20 cellular contexts compared by ENCODE assay signal in genomic region chr17:78120537-78120936, GRCh38. TPM values are rescaled to one million over a fixed set of nuclear protein-coding genes. Genes with fewer than 3 reads are reported as not detected.
DNase-seq lines count a peak whose midpoint lies in the region; ATAC-seq and TF ChIP-seq lines count a peak whose summit lies in the region.
"Had no signal": no experiment of that assay in that cellular context is flagged by ENCODE, and none has a peak within 500 bp of the region (broad histone marks: within the 10 kb centered on the region; RNA-seq: fewer than 3 reads in every experiment).

No MANE protein-coding gene starts in this region.

- no peak for DNase-seq in stimulated activated naive CD8-positive, alpha-beta T cell treated with anti-CD3 and anti-CD28 coated beads, Interleukin-15, amount 100 ng/mL, for 72 hours
- no peak for DNase-seq in stimulated activated naive CD8-positive, alpha-beta T cell treated with anti-CD3 and anti-CD28 coated beads, Interleukin-15, Interleukin-2, amounts not matched to agents 100 U/mL and 50 U/mL, for 24 hours
- no peak for DNase-seq in activated CD4-positive, alpha-beta memory T cell treated with anti-CD3 and anti-CD28 coated beads for 36 hours
- DNase-seq in immature natural killer cell (no peak), pons (ENCODE audit: low spot score) (no peak), glutamatergic neuron (no peak)
- DNase-seq: left ventricle myocardium superior, NCI-H1417, NCI-H526 treated with DMSO at 0.1 percent for 48 hours, SHP77, thyroid gland, WERI-Rb-1 had no signal

- POLR2A ChIA-PET in activated CD4-positive, alpha-beta memory T cell treated with anti-CD3 and anti-CD28 coated beads for 36 hours (lab: Charles Lee) = interaction anchor here (1.2 to 1.5 kb wide), 2 partner anchors 9 to 20 kb away, joined by 3 to 4 read pairs; partner anchors contain the start of gene TMC8

- CTCF ChIA-PET in activated CD4-positive, alpha-beta memory T cell treated with anti-CD3 and anti-CD28 coated beads for 36 hours (lab: Charles Lee) = interaction anchor here (0.8 to 11.2 kb wide), 4 partner anchors 8 to 53 kb away, joined by 3 to 99 read pairs (median 11); partner anchors contain the start of gene TMC8

- H3K27ac Mint-ChIP-seq in stimulated activated naive CD8-positive, alpha-beta T cell treated with anti-CD3 and anti-CD28 coated beads, Interleukin-15, amount 100 ng/mL, for 72 hours = peak overlapping the region; percentile 2 to 59
- H3K27ac Mint-ChIP-seq in activated CD4-positive, alpha-beta memory T cell treated with anti-CD3 and anti-CD28 coated beads for 36 hours = peak overlapping the region; percentile 8
- peak overlapping the region; percentile 71 to 96 (median 92) for H3K27ac Mint-ChIP-seq in immature natural killer cell
- H3K27ac Mint-ChIP-seq in glutamatergic neuron (ENCODE audit: unreplicated experiment) = no peak overlapping the region
- H3K27ac Mint-ChIP-seq: GM23338 had no signal

- peak overlapping the region; percentile 89 to 94 for H3K4me3 Mint-ChIP-seq in stimulated activated naive CD8-positive, alpha-beta T cell treated with anti-CD3 and anti-CD28 coated beads, Interleukin-15, amount 100 ng/mL, for 72 hours
- H3K4me3 Mint-ChIP-seq in activated CD4-positive, alpha-beta memory T cell treated with anti-CD3 and anti-CD28 coated beads for 36 hours = peak overlapping the region; percentile 23
- peak overlapping the region; percentile 23 to 86 (median 48) for H3K4me3 Mint-ChIP-seq in immature natural killer cell
- no peak overlapping the region for H3K4me3 Mint-ChIP-seq in glutamatergic neuron (ENCODE audit: unreplicated experiment)
- H3K4me3 Mint-ChIP-seq: GM23338 had no signal

- H3K9me3 Mint-ChIP-seq in stimulated activated naive CD8-positive, alpha-beta T cell treated with anti-CD3 and anti-CD28 coated beads, Interleukin-15, amount 100 ng/mL, for 72 hours = no peaks in the 10 kb centered on the region
- H3K9me3 Mint-ChIP-seq in activated CD4-positive, alpha-beta memory T cell treated with anti-CD3 and anti-CD28 coated beads for 36 hours = no peaks in the 10 kb centered on the region
- no peaks in the 10 kb centered on the region for H3K9me3 Mint-ChIP-seq in immature natural killer cell
- peaks cover 2% of the 10 kb centered on the region for H3K9me3 Mint-ChIP-seq in glutamatergic neuron (ENCODE audit: unreplicated experiment)
- H3K9me3 Mint-ChIP-seq: GM23338 had no signal

- H3K27me3 Mint-ChIP-seq in stimulated activated naive CD8-positive, alpha-beta T cell treated with anti-CD3 and anti-CD28 coated beads, Interleukin-15, amount 100 ng/mL, for 72 hours = no peaks in the 10 kb centered on the region
- no peaks in the 10 kb centered on the region for H3K27me3 Mint-ChIP-seq in activated CD4-positive, alpha-beta memory T cell treated with anti-CD3 and anti-CD28 coated beads for 36 hours
- H3K27me3 Mint-ChIP-seq in immature natural killer cell (ENCODE audit: low read depth in 3 of 3) (peaks cover 2 to 21% (median 21%) of the 10 kb centered on the region in 3 donors), glutamatergic neuron (ENCODE audit: unreplicated experiment) (peaks cover 5% of the 10 kb centered on the region)

- intact Hi-C loops in activated CD4-positive, alpha-beta memory T cell treated with anti-CD3 and anti-CD28 coated beads for 36 hours (cut with micrococcal nuclease) = no loop called here

- no peak for ATAC-seq in stimulated activated naive CD8-positive, alpha-beta T cell treated with anti-CD3 and anti-CD28 coated beads, Interleukin-15, amount 100 ng/mL, for 72 hours
- ATAC-seq in stimulated activated naive CD8-positive, alpha-beta T cell treated with anti-CD3 and anti-CD28 coated beads, Interleukin-15, Interleukin-2, amounts not matched to agents 100 U/mL and 50 U/mL, for 24 hours = no peak
- no peak for ATAC-seq in HG02870 (IDR thresholded peaks at IDR 0.05; ENCODE audit: unreplicated experiment)
- ATAC-seq: GM23338, heart right ventricle, left ventricle myocardium superior, right cardiac atrium had no signal

- H3K36me3 Mint-ChIP-seq in activated CD4-positive, alpha-beta memory T cell treated with anti-CD3 and anti-CD28 coated beads for 36 hours = peaks cover 46% of the 10 kb centered on the region
- H3K36me3 Mint-ChIP-seq in immature natural killer cell = peaks cover 2 to 23% (median 8%) of the 10 kb centered on the region in 3 donors
- H3K36me3 Mint-ChIP-seq in glutamatergic neuron (ENCODE audit: unreplicated experiment) = no peaks in the 10 kb centered on the region

- TF ChIP-seq CTCF in glutamatergic neuron (IDR thresholded peaks at IDR 0.05; ENCODE audit: partially characterized antibody, unreplicated experiment) = no peak

- H3K4me1 Mint-ChIP-seq in stimulated activated naive CD8-positive, alpha-beta T cell treated with anti-CD3 and anti-CD28 coated beads, Interleukin-15, amount 100 ng/mL, for 72 hours = peaks cover 83% of the 10 kb centered on the region
- peaks cover 49% of the 10 kb centered on the region for H3K4me1 Mint-ChIP-seq in activated CD4-positive, alpha-beta memory T cell treated with anti-CD3 and anti-CD28 coated beads for 36 hours (ENCODE audit: low read depth)
- peaks cover 48 to 57% of the 10 kb centered on the region in 2 donors for H3K4me1 Mint-ChIP-seq in immature natural killer cell
- no peaks in the 10 kb centered on the region for H3K4me1 Mint-ChIP-seq in glutamatergic neuron (ENCODE audit: low read depth, unreplicated experiment)
- H3K4me1 Mint-ChIP-seq: GM23338 had no signal

RNA-seq across cellular contexts. Expression of gene TMC6, which starts 8.0 kb away (rescaled TPM):
- total RNA-seq in activated CD4-positive, alpha-beta memory T cell treated with anti-CD3 and anti-CD28 coated beads for 36 hours = 100 to 1,000 TPM; 157 to 162 TPM
- polyA plus RNA-seq in immature natural killer cell = 100 to 1,000 TPM; 194 to 262 (median 203) TPM
- 1.1 TPM for total RNA-seq in glutamatergic neuron (ENCODE audit: unreplicated experiment)

RNA-seq across cellular contexts. Expression of gene TMC8, which starts 10.0 kb away (rescaled TPM):
- total RNA-seq in activated CD4-positive, alpha-beta memory T cell treated with anti-CD3 and anti-CD28 coated beads for 36 hours = 100 to 1,000 TPM; 134 to 140 TPM
- polyA plus RNA-seq in immature natural killer cell = 100 to 1,000 TPM in 1 of 3 donors, 10 to 100 TPM in 2; 55.2 to 170 (median 58.2) TPM
- total RNA-seq in glutamatergic neuron (ENCODE audit: unreplicated experiment) = not detected

RNA-seq across cellular contexts. Expression of gene C17orf99, which starts 25.6 kb away (rescaled TPM):
- not detected for total RNA-seq in activated CD4-positive, alpha-beta memory T cell treated with anti-CD3 and anti-CD28 coated beads for 36 hours
- not detected for polyA plus RNA-seq in immature natural killer cell
- not detected for total RNA-seq in glutamatergic neuron (ENCODE audit: unreplicated experiment)
- total RNA-seq: GM23338; HT1080; left ventricle myocardium superior; mucosa of gallbladder; omental fat pad; right cardiac atrium; T-helper 1 cell treated with Interleukin-12 subunit alpha and Interleukin-12 subunit beta and Interleukin-4 antibody, amounts not matched to agents 30 ng/mL and 1 ng/mL, for 36 hours; thyroid gland had no signal
- polyA plus RNA-seq: GM23338, heart right ventricle, right cardiac atrium had no signal

RNA-seq across cellular contexts. Expression of gene SYNGR2, which starts 47.8 kb away (rescaled TPM):
- 10 to 100 TPM; 79.2 to 87.7 TPM for total RNA-seq in activated CD4-positive, alpha-beta memory T cell treated with anti-CD3 and anti-CD28 coated beads for 36 hours
- polyA plus RNA-seq in immature natural killer cell = 100 to 1,000 TPM; 113 to 230 (median 132) TPM
- total RNA-seq in glutamatergic neuron (ENCODE audit: unreplicated experiment) = 3.2 TPM

Comparison
In these comparisons a context has a peak if more than half of its experiments do, and no peak if none do; other contexts are left out.
1. RNA of gene TMC6, which starts 8.0 kb away (total RNA-seq): 157 to 162 TPM in activated CD4-positive, alpha-beta memory T cell treated with anti-CD3 and anti-CD28 coated beads for 36 hours; 1.1 TPM in glutamatergic neuron (single experiment); every median in the first group is over 10 times any median in the second.
2. RNA of gene TMC8, which starts 10.0 kb away (total RNA-seq): 134 to 140 TPM in activated CD4-positive, alpha-beta memory T cell treated with anti-CD3 and anti-CD28 coated beads for 36 hours; not detected in glutamatergic neuron (single experiment); every median in the first group is over 100 times any median in the second.